12 cellular contexts compared by ENCODE assay signal in the genomic region with DNA sequence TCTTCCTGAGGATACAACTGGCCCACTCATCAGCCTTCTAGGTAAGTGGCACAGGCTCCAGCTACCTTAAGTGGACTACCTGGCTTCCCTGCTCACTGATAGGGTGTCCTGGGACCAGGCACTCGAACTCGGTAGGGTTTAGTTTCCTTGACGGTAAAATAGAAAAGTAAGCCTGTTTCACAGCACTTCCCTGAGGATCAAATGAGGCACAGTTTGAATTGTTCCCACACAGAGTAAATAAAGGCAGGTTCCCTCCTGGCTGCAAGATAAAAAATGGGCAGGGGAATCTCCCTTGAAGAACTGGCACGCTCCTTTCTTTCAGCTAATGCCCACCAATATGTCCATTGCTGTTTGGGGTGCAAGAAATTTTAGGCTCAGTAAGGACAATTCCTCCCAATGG. TPM values are rescaled to one million over a fixed set of nuclear protein-coding genes. Genes with fewer than 3 reads are reported as not detected.
DNase-seq lines count a peak whose midpoint lies in the region; ATAC-seq and TF ChIP-seq lines count a peak whose summit lies in the region.
"Had no signal": no experiment of that assay in that cellular context is flagged by ENCODE, and none has a peak within 500 bp of the region (broad histone marks: within the 10 kb centered on the region; RNA-seq: fewer than 3 reads in every experiment).

No MANE protein-coding gene starts in this region.

- no peak for ATAC-seq in CD8-positive, alpha-beta T cell
- no peak for ATAC-seq in activated naive CD8-positive, alpha-beta T cell treated with anti-CD3 and anti-CD28 coated beads, Interleukin-2, amount 50 U/mL, for 24 hours
- no peak for ATAC-seq in natural killer cell
- no peak for ATAC-seq in GM18870 (IDR thresholded peaks at IDR 0.05; ENCODE audit: unreplicated experiment)
- ATAC-seq in HG03432 (IDR thresholded peaks at IDR 0.05; ENCODE audit: unreplicated experiment): no peak

- H3K27ac Mint-ChIP-seq in CD8-positive, alpha-beta T cell: no peak overlapping the region
- no peak overlapping the region for H3K27ac Mint-ChIP-seq in activated naive CD8-positive, alpha-beta T cell treated with anti-CD3 and anti-CD28 coated beads, Interleukin-2, amount 50 U/mL, for 24 hours
- H3K27ac Mint-ChIP-seq in natural killer cell: no peak overlapping the region

- peak overlapping the region; percentile 78 for H3K4me3 Mint-ChIP-seq in CD8-positive, alpha-beta T cell
- H3K4me3 Mint-ChIP-seq in activated naive CD8-positive, alpha-beta T cell treated with anti-CD3 and anti-CD28 coated beads, Interleukin-2, amount 50 U/mL, for 24 hours: peak overlapping the region; percentile 76
- peak overlapping the region; percentile 71 for H3K4me3 Mint-ChIP-seq in natural killer cell

- CTCF ChIA-PET in CD8-positive, alpha-beta T cell (lab: Charles Lee): no interaction called here

- peaks cover 5% of the 10 kb centered on the region for H3K4me1 ChIP-seq in CD8-positive, alpha-beta T cell (ENCODE audit: insufficient read depth, low read length)
- peaks cover 46% of the 10 kb centered on the region for H3K4me1 ChIP-seq in HUES48 (ENCODE audit: control insufficient read depth, insufficient read depth, low read length)

- no peak overlapping the region for H3K27ac ChIP-seq in CD8-positive, alpha-beta T cell (ENCODE audit: low read depth, low read length)
- no peak overlapping the region for H3K27ac ChIP-seq in HUES48 (ENCODE audit: low read depth, low read length)

- H3K36me3 Mint-ChIP-seq in CD8-positive, alpha-beta T cell: no peaks in the 10 kb centered on the region
- no peaks in the 10 kb centered on the region for H3K36me3 Mint-ChIP-seq in activated naive CD8-positive, alpha-beta T cell treated with anti-CD3 and anti-CD28 coated beads, Interleukin-2, amount 50 U/mL, for 24 hours (ENCODE audit: low read depth)
- no peaks in the 10 kb centered on the region for H3K36me3 Mint-ChIP-seq in natural killer cell

- no peaks in the 10 kb centered on the region for H3K9me3 ChIP-seq in CD8-positive, alpha-beta T cell (ENCODE audit: low read length)
- H3K9me3 ChIP-seq in HUES48 (ENCODE audit: control insufficient read depth, insufficient read depth, low read length): no peaks in the 10 kb centered on the region
- H3K9me3 ChIP-seq: adrenal gland, esophagus squamous epithelium, spleen had no signal

- peak overlapping the region; percentile 27 for H3K4me3 ChIP-seq in CD8-positive, alpha-beta T cell (ENCODE audit: low read depth, low read length)
- peak overlapping the region; percentile 92 for H3K4me3 ChIP-seq in HUES48 (ENCODE audit: low read depth, low read length)

- H3K4me1 Mint-ChIP-seq in CD8-positive, alpha-beta T cell (ENCODE audit: low read depth): peaks cover 2% of the 10 kb centered on the region
- H3K4me1 Mint-ChIP-seq in activated naive CD8-positive, alpha-beta T cell treated with anti-CD3 and anti-CD28 coated beads, Interleukin-2, amount 50 U/mL, for 24 hours: peaks cover 10% of the 10 kb centered on the region
- H3K4me1 Mint-ChIP-seq in natural killer cell: no peaks in the 10 kb centered on the region

- no peak overlapping the region for H3K9ac ChIP-seq in HUES48 (ENCODE audit: low read depth, low read length)

- no peaks in the 10 kb centered on the region for H3K36me3 ChIP-seq in CD8-positive, alpha-beta T cell (ENCODE audit: insufficient read depth, low read length)
- H3K36me3 ChIP-seq in HUES48 (ENCODE audit: control insufficient read depth, insufficient read depth, low read length): peaks cover 14% of the 10 kb centered on the region
- H3K36me3 ChIP-seq: adrenal gland, esophagus squamous epithelium, spleen had no signal

- peaks cover 19% of the 10 kb centered on the region for H3K27me3 ChIP-seq in CD8-positive, alpha-beta T cell (ENCODE audit: insufficient read depth, low read length)
- H3K27me3 ChIP-seq in HUES48 (ENCODE audit: control insufficient read depth, insufficient read depth, low read length): peaks cover 7% of the 10 kb centered on the region; the same call in 1 of the 2 replicates
- H3K27me3 ChIP-seq: adrenal gland had no signal

- intact Hi-C loops in CD8-positive, alpha-beta T cell (cut with DNase I, micrococcal nuclease): no loop called here
- intact Hi-C loops in natural killer cell (cut with micrococcal nuclease): no loop called here

- TF ChIP-seq CTCF in CD8-positive, alpha-beta T cell (IDR thresholded peaks at IDR 0.05): no peak
- TF ChIP-seq CTCF in natural killer cell (IDR thresholded peaks at IDR 0.05): no peak

- peaks cover 50% of the 10 kb centered on the region for H3K27me3 Mint-ChIP-seq in CD8-positive, alpha-beta T cell (ENCODE audit: low read depth)
- H3K27me3 Mint-ChIP-seq in activated naive CD8-positive, alpha-beta T cell treated with anti-CD3 and anti-CD28 coated beads, Interleukin-2, amount 50 U/mL, for 24 hours: peaks cover 56% of the 10 kb centered on the region
- peaks cover 39 to 53% of the 10 kb centered on the region in 2 donors for H3K27me3 Mint-ChIP-seq in natural killer cell (ENCODE audit: low read depth in 2 of 2)

- POLR2A ChIA-PET in CD8-positive, alpha-beta T cell (lab: Charles Lee): interaction anchor here (0.6 kb wide), 1 partner anchor 41 kb away, joined by 3 read pairs; no protein-coding TSS in a partner anchor

- no peak for DNase-seq in CD8-positive, alpha-beta T cell
- DNase-seq in activated naive CD8-positive, alpha-beta T cell treated with anti-CD3 and anti-CD28 coated beads, Interleukin-2, amount 50 U/mL, for 24 hours: no peak
- DNase-seq in natural killer cell (no peak), NCI-H345 treated with DMSO at 0.1 percent for 48 hours (lab: John Stamatoyannopoulos, UW; ENCODE audit: unreplicated experiment) (no peak)
- DNase-seq: esophagus squamous epithelium, NCI-H1105 treated with DMSO at 0.1 percent for 48 hours, NCI-H446 treated with DMSO at 0.1 percent for 48 hours, spleen had no signal

- no peaks in the 10 kb centered on the region for H3K9me3 Mint-ChIP-seq in CD8-positive, alpha-beta T cell
- no peaks in the 10 kb centered on the region for H3K9me3 Mint-ChIP-seq in activated naive CD8-positive, alpha-beta T cell treated with anti-CD3 and anti-CD28 coated beads, Interleukin-2, amount 50 U/mL, for 24 hours
- H3K9me3 Mint-ChIP-seq in natural killer cell: no peaks in the 10 kb centered on the region

RNA-seq across cellular contexts. Expression of gene FAM124A, which starts 1.1 kb away (rescaled TPM):
- total RNA-seq in CD8-positive, alpha-beta T cell: under 1 TPM in 1 of 2 experiments, not detected in 1; 0.11 TPM
- total RNA-seq in natural killer cell: not detected
